Comparison of ENCODE assay signal across 16 cellular contexts in the genomic region with DNA sequence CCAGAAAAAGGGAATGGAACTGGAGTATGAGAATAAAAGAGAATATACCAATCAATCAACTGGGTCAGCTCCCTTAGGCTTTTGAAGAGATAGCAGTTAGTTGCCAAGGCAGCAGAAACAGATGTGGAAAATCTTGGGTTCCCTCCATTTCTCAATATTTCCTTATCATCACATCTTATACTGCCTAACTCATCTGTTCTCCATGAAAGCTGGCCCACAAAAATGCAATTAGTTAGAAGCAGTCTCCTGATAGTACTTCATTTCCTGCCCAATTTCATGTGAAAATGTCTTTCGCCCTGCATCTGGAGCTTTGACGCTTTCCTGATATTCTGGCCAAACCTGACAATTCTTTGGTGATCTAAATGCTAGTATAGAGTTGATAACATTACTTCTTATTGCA. TPM values are rescaled to one million over a fixed set of nuclear protein-coding genes. Genes with fewer than 3 reads are reported as not detected.
DNase-seq lines count a peak whose midpoint lies in the region; ATAC-seq and TF ChIP-seq lines count a peak whose summit lies in the region.
"Had no signal": no experiment of that assay in that cellular context is flagged by ENCODE, and none has a peak within 500 bp of the region (broad histone marks: within the 10 kb centered on the region; RNA-seq: fewer than 3 reads in every experiment).

No MANE protein-coding gene starts in this region.

- no peaks in the 10 kb centered on the region for H4K20me1 ChIP-seq in SK-N-SH (ENCODE audit: insufficient read depth)

- no peak overlapping the region for H3K4me2 ChIP-seq in SK-N-SH
- H3K4me2 ChIP-seq: GM23338 had no signal

- H3K9me2 ChIP-seq in SK-N-SH: no peaks in the 10 kb centered on the region

- no peak overlapping the region for H3K27ac Mint-ChIP-seq in natural killer cell treated with Interleukin-12 subunit alpha and Interleukin-12 subunit beta and Interleukin-15 and Interleukin-18, amount 100 ng/mL, for 72 hours
- H3K27ac Mint-ChIP-seq: CD4-positive, alpha-beta T cell; GM23338 had no signal

- H3K36me3 Mint-ChIP-seq in natural killer cell treated with Interleukin-12 subunit alpha and Interleukin-12 subunit beta and Interleukin-15 and Interleukin-18, amount 100 ng/mL, for 72 hours: peaks cover 20% of the 10 kb centered on the region

- TF ChIP-seq CTCF in BJ (IDR thresholded peaks at IDR 0.05; ENCODE audit: insufficient read depth, low read depth, low read length) (no peak), SK-N-SH (IDR thresholded peaks at IDR 0.05) (no peak), fibroblast of pulmonary artery (IDR thresholded peaks at IDR 0.05; ENCODE audit: low read length, missing control alignments) (no peak)

- POLR2A ChIA-PET in BJ (lab: Charles Lee): interaction anchor here (0.6 kb wide), 1 partner anchor 1593 kb away, joined by 3 read pairs; no protein-coding TSS in a partner anchor
- POLR2A ChIA-PET in SK-N-SH (lab: Yijun Ruan, JAX): interaction anchor here (1.1 to 1.4 kb wide), 2 partner anchors 29 to 180 kb away, joined by 3 to 7 read pairs; a partner anchor contains a TSS

- H3K27me3 ChIP-seq in BJ (ENCODE audit: control insufficient read depth, insufficient read depth, low read length) (no peaks in the 10 kb centered on the region; the same call in 1 of the 2 replicates), SK-N-SH (ENCODE audit: insufficient read depth) (no peaks in the 10 kb centered on the region)

- H3K27ac ChIP-seq in SK-N-SH (ENCODE audit: low read depth in 2 of 2, low read length in 1 of 2): peak overlapping the region; percentile 45 to 92; a peak in 3 of 4 replicates

- WGBS in SK-N-SH (ENCODE audit: low lambda C conversion rate): 22% methylated on average over 2 of the region's 2 CpGs

- peaks cover 2 to 4% of the 10 kb centered on the region in 2 donors for H3K4me1 Mint-ChIP-seq in natural killer cell treated with Interleukin-12 subunit alpha and Interleukin-12 subunit beta and Interleukin-15 and Interleukin-18, amount 100 ng/mL, for 72 hours (ENCODE audit: low read depth in 2 of 2)
- H3K4me1 Mint-ChIP-seq: GM23338 had no signal

- peaks cover 53 to 55% of the 10 kb centered on the region in 2 donors for H3K27me3 Mint-ChIP-seq in natural killer cell treated with Interleukin-12 subunit alpha and Interleukin-12 subunit beta and Interleukin-15 and Interleukin-18, amount 100 ng/mL, for 72 hours
- H3K27me3 Mint-ChIP-seq: CD4-positive, alpha-beta T cell had no signal

- no peaks in the 10 kb centered on the region for H3F3A ChIP-seq in SK-N-SH (replicated peaks; ENCODE audit: insufficient read depth)

- no peak for ATAC-seq in natural killer cell treated with Interleukin-12 subunit alpha and Interleukin-12 subunit beta and Interleukin-15 and Interleukin-18, amount 100 ng/mL, for 72 hours
- no peak for ATAC-seq in GM19395 (IDR thresholded peaks at IDR 0.05; ENCODE audit: unreplicated experiment)
- ATAC-seq: GM23338, Panc1 had no signal

- peak; percentile 82 for DNase-seq in BJ (ENCODE audit: low read depth)
- DNase-seq in GF-D8 (lab: John Stamatoyannopoulos, UW): peak; percentile 57
- DNase-seq in SK-N-SH: peak; percentile 41
- peak; percentile 9 for DNase-seq in fibroblast of pulmonary artery (ENCODE audit: low read depth)
- no peak for DNase-seq in natural killer cell treated with Interleukin-12 subunit alpha and Interleukin-12 subunit beta and Interleukin-15 and Interleukin-18, amount 100 ng/mL, for 72 hours (ENCODE audit: low spot score)
- no peak for DNase-seq in stimulated activated CD4-positive, alpha-beta T cell treated with anti-CD3 and anti-CD28 coated beads, Interleukin-1b, Interleukin-23, amount 100 ng/mL, for 48 hours
- DNase-seq: CD4-positive, alpha-beta T cell; KG1; NCI-H1436; NCI-H2029 treated with DMSO at 0.1 percent for 48 hours; NCI-H510A; NCI-H774; SHP77 had no signal

- TF ChIP-seq EP300 in SK-N-SH (IDR thresholded peaks at IDR 0.05; ENCODE audit: borderline replicate concordance in 1 of 2, low read depth in 1 of 2, low read length in 1 of 2): peak in 1 of 2 experiments; percentile 94; a peak in 2 of 4 replicates

- TF ChIP-seq RAD21 in SK-N-SH (IDR thresholded peaks at IDR 0.05; ENCODE audit: low read length): 0 out of 2 replicates have a peak, but pooled peaks have one; percentile 8

- H3K36me3 ChIP-seq in BJ (ENCODE audit: control insufficient read depth, insufficient read depth, low read length) (no peaks in the 10 kb centered on the region), SK-N-SH (replicated peaks in 1 of 2; ENCODE audit: control insufficient read depth in 1 of 2, insufficient read depth in 2 of 2, low read length in 1 of 2) (no peaks in the 10 kb centered on the region)

- no peak overlapping the region for H3K9ac ChIP-seq in SK-N-SH

- no peak overlapping the region for H3K4me3 Mint-ChIP-seq in natural killer cell treated with Interleukin-12 subunit alpha and Interleukin-12 subunit beta and Interleukin-15 and Interleukin-18, amount 100 ng/mL, for 72 hours
- H3K4me3 Mint-ChIP-seq: CD4-positive, alpha-beta T cell; GM23338 had no signal

- H3K9me3 Mint-ChIP-seq in natural killer cell treated with Interleukin-12 subunit alpha and Interleukin-12 subunit beta and Interleukin-15 and Interleukin-18, amount 100 ng/mL, for 72 hours: no peaks in the 10 kb centered on the region

- H3K4me3 ChIP-seq in BJ (ENCODE audit: low read depth, low read length) (no peak overlapping the region), SK-N-SH (ENCODE audit: low read depth in 2 of 2, low read length in 1 of 2) (peak overlapping the region in 1 of 2 experiments; percentile 12; a peak in 1 of 4 replicates), fibroblast of pulmonary artery (replicated peaks; ENCODE audit: low read depth, low read length) (no peak overlapping the region)
- H3K4me3 ChIP-seq: GM23338 had no signal

- H3K9me3 ChIP-seq in SK-N-SH: no peaks in the 10 kb centered on the region

- H2AFZ ChIP-seq in SK-N-SH (ENCODE audit: low read depth): no peak overlapping the region

- no peaks in the 10 kb centered on the region for H3K79me2 ChIP-seq in SK-N-SH (ENCODE audit: insufficient read depth)

- H3K4me1 ChIP-seq in SK-N-SH (ENCODE audit: control insufficient read depth in 1 of 2, insufficient read depth in 2 of 2, low read depth in 1 of 2, low read length in 1 of 2): peaks cover 0 to 13% of the 10 kb centered on the region in 2 experiments; a peak in 2 of 4 replicates

- CTCF ChIA-PET in BJ (lab: Yijun Ruan, JAX) (interaction anchor here (1.0 to 1.7 kb wide), 2 partner anchors 22 to 127 kb away, joined by 3 to 4 read pairs; no protein-coding TSS in a partner anchor), SK-N-SH (lab: Yijun Ruan, JAX) (interaction anchor here (0.9 to 4.5 kb wide), 6 partner anchors 7 to 560 kb away, joined by 3 to 17 read pairs (median 4); no protein-coding TSS in a partner anchor)

TF ChIP-seq in SK-N-SH, 30 proteins besides CTCF, POLR2A, EP300 and RAD21 (continues in another document):
- TF ChIP-seq, protein P1, sequence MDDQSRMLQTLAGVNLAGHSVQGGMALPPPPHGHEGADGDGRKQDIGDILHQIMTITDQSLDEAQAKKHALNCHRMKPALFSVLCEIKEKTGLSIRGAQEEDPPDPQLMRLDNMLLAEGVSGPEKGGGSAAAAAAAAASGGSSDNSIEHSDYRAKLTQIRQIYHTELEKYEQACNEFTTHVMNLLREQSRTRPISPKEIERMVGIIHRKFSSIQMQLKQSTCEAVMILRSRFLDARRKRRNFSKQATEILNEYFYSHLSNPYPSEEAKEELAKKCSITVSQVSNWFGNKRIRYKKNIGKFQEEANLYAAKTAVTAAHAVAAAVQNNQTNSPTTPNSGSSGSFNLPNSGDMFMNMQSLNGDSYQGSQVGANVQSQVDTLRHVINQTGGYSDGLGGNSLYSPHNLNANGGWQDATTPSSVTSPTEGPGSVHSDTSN (IDR thresholded peaks at IDR 0.05): no peak
- TF ChIP-seq RCOR1 (IDR thresholded peaks at IDR 0.05; ENCODE audit: low read length): peak; percentile 93
- TF ChIP-seq, protein P2, sequence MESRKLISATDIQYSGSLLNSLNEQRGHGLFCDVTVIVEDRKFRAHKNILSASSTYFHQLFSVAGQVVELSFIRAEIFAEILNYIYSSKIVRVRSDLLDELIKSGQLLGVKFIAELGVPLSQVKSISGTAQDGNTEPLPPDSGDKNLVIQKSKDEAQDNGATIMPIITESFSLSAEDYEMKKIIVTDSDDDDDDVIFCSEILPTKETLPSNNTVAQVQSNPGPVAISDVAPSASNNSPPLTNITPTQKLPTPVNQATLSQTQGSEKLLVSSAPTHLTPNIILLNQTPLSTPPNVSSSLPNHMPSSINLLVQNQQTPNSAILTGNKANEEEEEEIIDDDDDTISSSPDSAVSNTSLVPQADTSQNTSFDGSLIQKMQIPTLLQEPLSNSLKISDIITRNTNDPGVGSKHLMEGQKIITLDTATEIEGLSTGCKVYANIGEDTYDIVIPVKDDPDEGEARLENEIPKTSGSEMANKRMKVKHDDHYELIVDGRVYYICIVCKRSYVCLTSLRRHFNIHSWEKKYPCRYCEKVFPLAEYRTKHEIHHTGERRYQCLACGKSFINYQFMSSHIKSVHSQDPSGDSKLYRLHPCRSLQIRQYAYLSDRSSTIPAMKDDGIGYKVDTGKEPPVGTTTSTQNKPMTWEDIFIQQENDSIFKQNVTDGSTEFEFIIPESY (IDR thresholded peaks at IDR 0.05; ENCODE audit: borderline replicate concordance, low read depth): no peak
- no peak for TF ChIP-seq TAF1 (IDR thresholded peaks at IDR 0.05; ENCODE audit: borderline replicate concordance, low read depth, low read length)
- TF ChIP-seq GATA2 (CRISPR knock-in tag; IDR thresholded peaks at IDR 0.05): peak; percentile 96
- TF ChIP-seq CHD2 (IDR thresholded peaks at IDR 0.05; ENCODE audit: low read length, partially characterized antibody): peak; percentile 85
- no peak for TF ChIP-seq GABPA (IDR thresholded peaks at IDR 0.05; ENCODE audit: low read depth)
- peak; percentile 50; the same call in 1 of the 2 replicates for TF ChIP-seq POLR2AphosphoS5 (IDR thresholded peaks at IDR 0.05; ENCODE audit: low read depth, low read length)
- TF ChIP-seq, protein P3, sequence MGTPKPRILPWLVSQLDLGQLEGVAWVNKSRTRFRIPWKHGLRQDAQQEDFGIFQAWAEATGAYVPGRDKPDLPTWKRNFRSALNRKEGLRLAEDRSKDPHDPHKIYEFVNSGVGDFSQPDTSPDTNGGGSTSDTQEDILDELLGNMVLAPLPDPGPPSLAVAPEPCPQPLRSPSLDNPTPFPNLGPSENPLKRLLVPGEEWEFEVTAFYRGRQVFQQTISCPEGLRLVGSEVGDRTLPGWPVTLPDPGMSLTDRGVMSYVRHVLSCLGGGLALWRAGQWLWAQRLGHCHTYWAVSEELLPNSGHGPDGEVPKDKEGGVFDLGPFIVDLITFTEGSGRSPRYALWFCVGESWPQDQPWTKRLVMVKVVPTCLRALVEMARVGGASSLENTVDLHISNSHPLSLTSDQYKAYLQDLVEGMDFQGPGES (IDR thresholded peaks at IDR 0.05; ENCODE audit: low read depth, low read length): no peak

RNA-seq across cellular contexts. Expression of a gene that starts 30.1 kb away (rescaled TPM):
- polyA plus RNA-seq in BJ (2011; rRNA removed) (not detected in 2 replicates), SK-N-SH (2012; rRNA removed) (0.07 and 0.57 TPM in 2 replicates)
- not detected in 2 replicates for polyA minus RNA-seq in BJ (2011; rRNA and poly(A)+ RNA removed)
- 0.36 and 0.75 TPM in 2 replicates for polyA plus RNA-seq in SK-N-SH (2012; cell fraction: cytosol; rRNA removed)
- polyA plus RNA-seq in SK-N-SH (2012; cell fraction: nucleus; rRNA removed): 0.13 and 0.23 TPM in 2 replicates
- not detected for total RNA-seq in natural killer cell treated with Interleukin-12 subunit alpha and Interleukin-12 subunit beta and Interleukin-15 and Interleukin-18, amount 100 ng/mL, for 72 hours

Comparison
In these comparisons a context has a peak if more than half of its experiments do, and no peak if none do; other contexts are left out.
1. DNase-seq: peak in BJ (single experiment), GF-D8 (single experiment), SK-N-SH (single experiment) and fibroblast of pulmonary artery (single experiment); none in natural killer cell treated with Interleukin-12 subunit alpha and Interleukin-12 subunit beta and Interleukin-15 and Interleukin-18, amount 100 ng/mL, for 72 hours (single experiment) and stimulated activated CD4-positive, alpha-beta T cell treated with anti-CD3 and anti-CD28 coated beads, Interleukin-1b, Interleukin-23, amount 100 ng/mL, for 48 hours (single experiment).